ENCODE assay signal across 22 cellular contexts in the genomic region with DNA sequence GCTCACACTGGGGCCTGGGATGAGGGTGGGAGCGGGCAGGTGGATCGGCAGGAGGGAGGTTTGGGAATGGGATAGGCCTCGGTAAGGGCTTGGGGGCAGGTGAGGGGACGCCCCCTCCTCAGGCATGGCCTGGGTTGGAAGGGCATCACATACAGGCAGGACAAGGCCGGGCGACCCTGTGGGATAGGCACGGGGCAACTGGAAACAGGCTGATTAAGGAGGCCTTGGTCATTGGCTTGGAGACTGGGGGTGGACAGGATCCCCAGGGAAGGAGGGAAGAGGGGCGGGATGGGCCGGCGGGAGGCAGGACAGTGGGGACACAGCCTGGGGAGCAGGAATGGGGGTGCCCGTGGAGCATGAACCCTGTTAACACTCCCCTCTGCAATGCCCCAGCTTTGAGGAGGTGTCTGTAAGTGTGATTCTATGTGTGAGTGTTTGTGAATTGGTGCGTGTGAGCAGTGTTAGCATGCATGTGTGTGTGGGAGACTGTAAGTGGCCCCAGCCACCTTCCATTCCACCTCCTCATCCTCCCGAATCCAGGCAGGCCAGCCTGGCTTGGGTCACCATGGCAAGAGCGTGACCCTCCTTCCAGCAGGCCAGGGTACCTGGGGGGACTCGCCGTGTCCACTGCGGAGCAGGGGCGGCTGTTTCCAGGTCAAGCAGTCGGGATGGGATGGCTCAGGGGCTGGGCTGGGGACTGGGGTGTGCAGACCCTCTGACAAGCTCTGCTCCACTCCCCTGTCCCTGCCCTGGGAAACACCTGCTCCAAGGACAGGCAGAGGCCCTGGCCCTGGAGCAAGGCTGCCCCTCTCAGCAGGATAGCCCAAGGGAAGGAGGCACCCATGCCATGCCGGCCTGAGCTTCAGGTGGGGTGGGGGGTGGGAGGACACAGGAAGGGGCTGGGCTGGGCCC. TPM values are rescaled to one million over a fixed set of nuclear protein-coding genes. Genes with fewer than 3 reads are reported as not detected.
DNase-seq lines count a peak whose midpoint lies in the region; ATAC-seq and TF ChIP-seq lines count a peak whose summit lies in the region.
"Had no signal": no experiment of that assay in that cellular context is flagged by ENCODE, and none has a peak within 500 bp of the region (broad histone marks: within the 10 kb centered on the region; RNA-seq: fewer than 3 reads in every experiment).

No MANE protein-coding gene starts in this region.

- intact Hi-C loops in activated CD4-positive, alpha-beta T cell treated with anti-CD3 and anti-CD28 coated beads, Interleukin-2, amount 10 ng/mL, durations not matched to agents 24 days and 14 days (cut with micrococcal nuclease) = no loop called here
- intact Hi-C loops in activated CD4-positive, alpha-beta T cell treated with anti-CD3 and anti-CD28 coated beads for 36 hours (cut with DNase I, micrococcal nuclease) = no loop called here
- intact Hi-C loops in breast epithelium (cut with DNase I; ENCODE audit: low total_unique reads) (loop anchor here (10.0 kb wide), 1 partner anchor 228 kb away; a partner anchor contains a TSS), lower lobe of right lung (cut with DNase I) (no loop called here), spleen (cut with DNase I; ENCODE audit: low total_unique reads) (no loop called here)

- H3K4me3 ChIP-seq in breast epithelium (no peak overlapping the region), lower lobe of right lung (no peak overlapping the region), spleen (no peak overlapping the region)
- H3K4me3 ChIP-seq: colonic mucosa, smooth muscle cell had no signal

- H3K27me3 ChIP-seq in breast epithelium (no peaks in the 10 kb centered on the region), lower lobe of right lung (ENCODE audit: low read depth) (no peaks in the 10 kb centered on the region), spleen (replicated peaks in 1 of 7) (no peaks in the 10 kb centered on the region)
- H3K27me3 ChIP-seq: colonic mucosa had no signal

- ATAC-seq in activated CD4-positive, alpha-beta T cell treated with anti-CD3 and anti-CD28 coated beads for 36 hours = no peak
- ATAC-seq in lower lobe of right lung = no peak
- ATAC-seq in HG03460 (IDR thresholded peaks at IDR 0.05; ENCODE audit: unreplicated experiment) = no peak
- no peak for ATAC-seq in GM18505 (IDR thresholded peaks at IDR 0.05; ENCODE audit: unreplicated experiment)
- ATAC-seq: activated CD4-positive, CD25-positive, alpha-beta regulatory T cell treated with anti-CD3 and anti-CD28 coated beads, Interleukin-2, amount 50 U/mL, for 24 hours; activated CD8-positive, alpha-beta memory T cell treated with anti-CD3 and anti-CD28 coated beads, Interleukin-2, amount 10 ng/mL, durations not matched to agents 7 days and 5 days; HCT116 had no signal

- H3K4me1 Mint-ChIP-seq in activated CD4-positive, alpha-beta T cell treated with anti-CD3 and anti-CD28 coated beads, Interleukin-2, amount 10 ng/mL, durations not matched to agents 24 days and 14 days = peaks cover 9% of the 10 kb centered on the region
- H3K4me1 Mint-ChIP-seq in activated CD4-positive, alpha-beta T cell treated with anti-CD3 and anti-CD28 coated beads for 36 hours = peaks cover 11% of the 10 kb centered on the region

- H3K4me3 Mint-ChIP-seq in activated CD4-positive, alpha-beta T cell treated with anti-CD3 and anti-CD28 coated beads, Interleukin-2, amount 10 ng/mL, durations not matched to agents 24 days and 14 days = no peak overlapping the region
- H3K4me3 Mint-ChIP-seq in activated CD4-positive, alpha-beta T cell treated with anti-CD3 and anti-CD28 coated beads for 36 hours = no peak overlapping the region
- H3K4me3 Mint-ChIP-seq: activated CD8-positive, alpha-beta memory T cell treated with anti-CD3 and anti-CD28 coated beads, Interleukin-2, amount 10 ng/mL, durations not matched to agents 7 days and 5 days had no signal

- no peaks in the 10 kb centered on the region for H3K9me3 Mint-ChIP-seq in activated CD4-positive, alpha-beta T cell treated with anti-CD3 and anti-CD28 coated beads, Interleukin-2, amount 10 ng/mL, durations not matched to agents 24 days and 14 days
- H3K9me3 Mint-ChIP-seq in activated CD4-positive, alpha-beta T cell treated with anti-CD3 and anti-CD28 coated beads for 36 hours (ENCODE audit: low read depth) = no peaks in the 10 kb centered on the region

- no peaks in the 10 kb centered on the region for H3K9me3 ChIP-seq in breast epithelium
- H3K9me3 ChIP-seq in lower lobe of right lung = no peaks in the 10 kb centered on the region
- no peaks in the 10 kb centered on the region for H3K9me3 ChIP-seq in spleen
- H3K9me3 ChIP-seq: colonic mucosa had no signal

- H3K27ac ChIP-seq in breast epithelium (peak overlapping the region; percentile 8 to 99), lower lobe of right lung (peak overlapping the region; percentile 91), spleen (peak overlapping the region in 1 of 8 donors; percentile 87)
- H3K27ac ChIP-seq: colonic mucosa, parathyroid adenoma had no signal

- peaks cover 17 to 40% of the 10 kb centered on the region in 2 donors for H3K4me1 ChIP-seq in breast epithelium
- peaks cover 71% of the 10 kb centered on the region for H3K4me1 ChIP-seq in lower lobe of right lung
- H3K4me1 ChIP-seq in spleen = peaks cover 9 to 71% (median 47%) of the 10 kb centered on the region in 6 donors
- H3K4me1 ChIP-seq: parathyroid adenoma had no signal

- peaks cover 6% of the 10 kb centered on the region for H3K36me3 Mint-ChIP-seq in activated CD4-positive, alpha-beta T cell treated with anti-CD3 and anti-CD28 coated beads, Interleukin-2, amount 10 ng/mL, durations not matched to agents 24 days and 14 days (ENCODE audit: low read depth)
- peaks cover 6% of the 10 kb centered on the region for H3K36me3 Mint-ChIP-seq in activated CD4-positive, alpha-beta T cell treated with anti-CD3 and anti-CD28 coated beads for 36 hours (ENCODE audit: low read depth)

- CTCF ChIA-PET in activated CD4-positive, alpha-beta T cell treated with anti-CD3 and anti-CD28 coated beads for 36 hours (lab: Charles Lee) = no interaction called here

- TF ChIP-seq POLR2A in breast epithelium (IDR thresholded peaks at IDR 0.05) = no peak
- TF ChIP-seq POLR2A in spleen (IDR thresholded peaks at IDR 0.05) = no peak
- TF ChIP-seq POLR2A in GM18505 (IDR thresholded peaks at IDR 0.05; ENCODE audit: borderline replicate concordance, extremely low read depth, insufficient read depth, insufficient read length) = no peak

- TF ChIP-seq CTCF in breast epithelium (IDR thresholded peaks at IDR 0.05) (no peak), lower lobe of right lung (IDR thresholded peaks at IDR 0.05) (no peak), spleen (IDR thresholded peaks at IDR 0.05 in 8 of 11, conservative IDR thresholded peaks at IDR 0.05 in 3 of 11) (no peak)

- no peaks in the 10 kb centered on the region for H3K27me3 Mint-ChIP-seq in activated CD4-positive, alpha-beta T cell treated with anti-CD3 and anti-CD28 coated beads, Interleukin-2, amount 10 ng/mL, durations not matched to agents 24 days and 14 days
- no peaks in the 10 kb centered on the region for H3K27me3 Mint-ChIP-seq in activated CD4-positive, alpha-beta T cell treated with anti-CD3 and anti-CD28 coated beads for 36 hours
- H3K27me3 Mint-ChIP-seq: activated CD8-positive, alpha-beta memory T cell treated with anti-CD3 and anti-CD28 coated beads, Interleukin-2, amount 10 ng/mL, durations not matched to agents 7 days and 5 days; B cell had no signal

- no peaks in the 10 kb centered on the region for H3K36me3 ChIP-seq in breast epithelium
- peaks cover 8% of the 10 kb centered on the region for H3K36me3 ChIP-seq in lower lobe of right lung
- peaks cover 0 to 9% (median 8%) of the 10 kb centered on the region in 6 donors for H3K36me3 ChIP-seq in spleen

- POLR2A ChIA-PET in activated CD4-positive, alpha-beta T cell treated with anti-CD3 and anti-CD28 coated beads for 36 hours (lab: Charles Lee) = interaction anchor here (0.6 kb wide), 1 partner anchor 10 kb away, joined by 3 read pairs; no protein-coding TSS in a partner anchor

- 87 to 94% (median 92%) methylated on average over 19 to 20 of the region's 20 CpGs for WGBS in spleen, 5 donors

- H3K27ac Mint-ChIP-seq in activated CD4-positive, alpha-beta T cell treated with anti-CD3 and anti-CD28 coated beads, Interleukin-2, amount 10 ng/mL, durations not matched to agents 24 days and 14 days = peak overlapping the region; percentile 43
- H3K27ac Mint-ChIP-seq in activated CD4-positive, alpha-beta T cell treated with anti-CD3 and anti-CD28 coated beads for 36 hours = no peak overlapping the region
- H3K27ac Mint-ChIP-seq: activated CD8-positive, alpha-beta memory T cell treated with anti-CD3 and anti-CD28 coated beads, Interleukin-2, amount 10 ng/mL, durations not matched to agents 7 days and 5 days had no signal

- no peak for DNase-seq in activated CD4-positive, alpha-beta T cell treated with anti-CD3 and anti-CD28 coated beads, Interleukin-2, amount 10 ng/mL, durations not matched to agents 24 days and 14 days
- DNase-seq in activated CD4-positive, alpha-beta T cell treated with anti-CD3 and anti-CD28 coated beads for 36 hours = no peak
- no peak for DNase-seq in breast epithelium (ENCODE audit: low spot score in 2 of 2)
- no peak for DNase-seq in lower lobe of right lung
- peak; percentile 75 for DNase-seq in spleen
- DNase-seq in activated CD8-positive, alpha-beta memory T cell treated with anti-CD3 and anti-CD28 coated beads, Interleukin-2, amount 50 U/mL, for 4 hours = no peak
- DNase-seq: 8988T; activated CD8-positive, alpha-beta memory T cell treated with anti-CD3 and anti-CD28 coated beads, Interleukin-2, amount 10 ng/mL, durations not matched to agents 7 days and 5 days; activated effector memory CD4-positive, alpha-beta T cell treated with anti-CD3 and anti-CD28 coated beads, Interleukin-2, amount 50 U/mL, for 16 hours; colonic mucosa; Kasumi-1; kidney glomerular epithelial cell; NCI-H1417; stimulated activated CD4-positive, alpha-beta T cell treated with anti-CD3 and anti-CD28 coated beads, Interleukin-4, amount 100 ng/mL, for 4 hours had no signal

RNA-seq across cellular contexts. Expression of a gene that starts 3.4 kb away (rescaled TPM):
- 302 and 304 TPM in 2 replicates for total RNA-seq in activated CD4-positive, alpha-beta T cell treated with anti-CD3 and anti-CD28 coated beads, Interleukin-2, amount 10 ng/mL, durations not matched to agents 24 days and 14 days
- total RNA-seq in activated CD4-positive, alpha-beta T cell treated with anti-CD3 and anti-CD28 coated beads for 36 hours = 100 to 1,000 TPM; 127 to 165 TPM
- total RNA-seq in breast epithelium (10 to 100 TPM; 63.0 to 92.1 (median 87.1) TPM), lower lobe of right lung (94.7 TPM), spleen (100 to 1,000 TPM in 5 of 7 donors, 10 to 100 TPM in 2; 72.1 to 134 (median 109) TPM)
- 10 to 100 TPM; 49.5 to 84.4 (median 52.0) TPM for polyA plus RNA-seq in spleen

RNA-seq across cellular contexts. Expression of a gene that starts 38.7 kb away (rescaled TPM):
- 46.8 and 47.4 TPM in 2 replicates for total RNA-seq in activated CD4-positive, alpha-beta T cell treated with anti-CD3 and anti-CD28 coated beads, Interleukin-2, amount 10 ng/mL, durations not matched to agents 24 days and 14 days
- 10 to 100 TPM; 15.2 to 16.4 TPM for total RNA-seq in activated CD4-positive, alpha-beta T cell treated with anti-CD3 and anti-CD28 coated beads for 36 hours
- total RNA-seq in breast epithelium = 10 to 100 TPM; 20.6 to 59.3 (median 39.5) TPM
- 42.7 TPM for total RNA-seq in lower lobe of right lung
- 10 to 100 TPM; 23.2 to 46.3 (median 38.1) TPM for total RNA-seq in spleen
- polyA plus RNA-seq in spleen = 10 to 100 TPM; 16.2 to 26.3 (median 18.3) TPM

RNA-seq across cellular contexts. Expression of a gene that starts 38.9 kb away (rescaled TPM):
- 13.8 and 17.9 TPM in 2 replicates for total RNA-seq in activated CD4-positive, alpha-beta T cell treated with anti-CD3 and anti-CD28 coated beads, Interleukin-2, amount 10 ng/mL, durations not matched to agents 24 days and 14 days
- total RNA-seq in activated CD4-positive, alpha-beta T cell treated with anti-CD3 and anti-CD28 coated beads for 36 hours = 10 to 100 TPM; 13.6 to 13.7 TPM
- total RNA-seq in breast epithelium = 10 to 100 TPM; 16.6 to 22.4 (median 19.7) TPM
- 25.9 TPM for total RNA-seq in lower lobe of right lung
- total RNA-seq in spleen = 10 to 100 TPM; 10.2 to 20.1 (median 13.3) TPM
- polyA plus RNA-seq in spleen = 1 to 10 TPM; 5.7 to 7.1 (median 5.9) TPM

RNA-seq across cellular contexts. Expression of a gene that starts 55.4 kb away (rescaled TPM):
- 0.09 and 0.14 TPM in 2 replicates for total RNA-seq in activated CD4-positive, alpha-beta T cell treated with anti-CD3 and anti-CD28 coated beads, Interleukin-2, amount 10 ng/mL, durations not matched to agents 24 days and 14 days
- under 1 TPM; 0.16 TPM for total RNA-seq in activated CD4-positive, alpha-beta T cell treated with anti-CD3 and anti-CD28 coated beads for 36 hours
- not detected for total RNA-seq in breast epithelium
- 0.09 TPM for total RNA-seq in lower lobe of right lung
- total RNA-seq in spleen = 1 to 10 TPM in 2 of 7 donors, under 1 TPM in 5; 0.23 to 1.9 (median 0.94) TPM
- 1 to 10 TPM in 1 of 3 donors, under 1 TPM in 2; 0.21 to 1.2 (median 0.33) TPM for polyA plus RNA-seq in spleen
- total RNA-seq: G401 had no signal
- polyA plus RNA-seq: smooth muscle cell had no signal
